26 cellular contexts compared by ENCODE assay signal in the genomic region with DNA sequence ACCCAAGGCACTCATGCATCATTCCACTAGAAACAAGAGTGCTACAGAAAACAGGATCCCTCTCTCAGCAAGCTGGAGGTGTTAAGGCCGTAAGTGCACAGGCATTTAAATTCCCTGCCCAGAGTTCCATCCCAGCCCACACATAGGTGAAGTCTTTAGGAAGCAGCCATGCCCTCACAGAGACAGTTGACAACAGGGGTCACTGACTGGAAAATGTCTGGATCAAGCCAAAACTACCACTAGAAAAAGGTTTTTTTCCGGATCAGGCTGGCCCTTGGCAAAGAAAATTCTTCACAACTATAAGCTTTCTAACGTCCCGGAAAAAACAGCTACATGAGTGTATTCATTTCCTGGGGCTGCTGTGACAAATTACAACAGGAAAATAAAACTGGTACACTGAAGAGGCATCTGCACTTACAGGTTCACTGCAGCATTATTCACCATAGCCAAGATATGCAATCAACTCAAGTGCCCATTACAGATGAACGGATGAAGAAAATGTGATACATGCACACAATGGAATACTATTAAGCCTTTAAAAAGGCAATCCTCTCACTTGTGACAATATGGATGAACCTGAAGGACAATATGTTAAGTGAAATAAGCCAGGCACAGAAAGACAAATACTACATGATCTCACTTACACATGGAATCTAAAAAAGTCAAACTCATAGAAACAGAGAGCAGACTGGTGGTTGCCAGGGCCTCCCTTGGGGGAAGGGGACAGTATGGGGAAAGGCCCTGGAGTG.
"Had no signal": no experiment of that assay in that cellular context is flagged by ENCODE, and none has a peak within 500 bp of the region (broad histone marks: within the 10 kb centered on the region; RNA-seq: fewer than 3 reads in every experiment).

No MANE protein-coding gene starts in this region.

- H3K36me3 ChIP-seq: ovary, right atrium auricular region, uterus had no signal

- FAIRE-seq: islet of Langerhans, kidney had no signal

- H3K9me3 ChIP-seq: left lung, lower lobe of right lung, ovary, right atrium auricular region, right lobe of liver, tibial nerve, uterus had no signal

- H3K4me2 ChIP-seq: smooth muscle cell had no signal

- H3K27ac Mint-ChIP-seq: immature natural killer cell, mesothelial cell of epicardium, natural killer cell, progenitor cell of endocrine pancreas, type B pancreatic cell had no signal

- ATAC-seq: left colon; left lung; lower lobe of right lung; natural killer cell; right lobe of liver; stimulated activated naive CD8-positive, alpha-beta T cell treated with anti-CD3 and anti-CD28 coated beads, Interleukin-15, amount 100 ng/mL, for 72 hours had no signal

- H3K27ac ChIP-seq: left lung, lower lobe of right lung, ovary, right atrium auricular region, right lobe of liver, tibial nerve, uterus had no signal

- H3K4me1 ChIP-seq: left lung, lower lobe of right lung, right atrium auricular region, tibial nerve, uterus had no signal

- H3K4me3 ChIP-seq: left lung, lower lobe of right lung, ovary, right atrium auricular region, right lobe of liver, smooth muscle cell, tibial nerve, uterus had no signal

- H3K4me1 Mint-ChIP-seq: mesothelial cell of epicardium, naive B cell had no signal

- H3K4me3 Mint-ChIP-seq: immature natural killer cell; mesothelial cell of epicardium; naive B cell; natural killer cell; stimulated activated naive CD8-positive, alpha-beta T cell treated with anti-CD3 and anti-CD28 coated beads, Interleukin-15, amount 100 ng/mL, for 72 hours; type B pancreatic cell had no signal

- H3K27me3 ChIP-seq: left lung, ovary, right atrium auricular region, right lobe of liver, tibial nerve, uterus had no signal

- H3K9me3 Mint-ChIP-seq: immature natural killer cell, natural killer cell, type B pancreatic cell had no signal

- H3K27me3 Mint-ChIP-seq: naive B cell; progenitor cell of endocrine pancreas; stimulated activated naive CD8-positive, alpha-beta T cell treated with anti-CD3 and anti-CD28 coated beads, Interleukin-15, amount 100 ng/mL, for 72 hours; type B pancreatic cell had no signal

- DNase-seq: hypothalamus; immature natural killer cell; kidney; left colon; left lung; lower lobe of right lung; mesendoderm; naive B cell; natural killer cell; ovary; right lobe of liver; stimulated activated CD4-positive, alpha-beta T cell treated with anti-CD3 and anti-CD28 coated beads, Interleukin-1b, Interleukin-23, amount 100 ng/mL, for 48 hours; stimulated activated CD4-positive, alpha-beta T cell treated with anti-CD3 and anti-CD28 coated beads, Interleukin-2, amount 100 ng/mL, for 48 hours; stimulated activated CD4-positive, alpha-beta T cell treated with anti-CD3 and anti-CD28 coated beads, Interleukin-4, amount 100 ng/mL, for 4 hours; stimulated activated CD8-positive, alpha-beta memory T cell treated with anti-CD3 and anti-CD28 coated beads, Interleukin-4, amount 100 ng/mL, for 48 hours; stimulated activated naive CD4-positive, alpha-beta T cell treated with Interleukin-2 at 50 U/mL for 16 hours; stimulated activated naive CD8-positive, alpha-beta T cell treated with anti-CD3 and anti-CD28 coated beads, Interleukin-15, amount 100 ng/mL, for 72 hours; substantia nigra; uterus had no signal
